8 cellular contexts compared by ENCODE assay signal in the genomic region with DNA sequence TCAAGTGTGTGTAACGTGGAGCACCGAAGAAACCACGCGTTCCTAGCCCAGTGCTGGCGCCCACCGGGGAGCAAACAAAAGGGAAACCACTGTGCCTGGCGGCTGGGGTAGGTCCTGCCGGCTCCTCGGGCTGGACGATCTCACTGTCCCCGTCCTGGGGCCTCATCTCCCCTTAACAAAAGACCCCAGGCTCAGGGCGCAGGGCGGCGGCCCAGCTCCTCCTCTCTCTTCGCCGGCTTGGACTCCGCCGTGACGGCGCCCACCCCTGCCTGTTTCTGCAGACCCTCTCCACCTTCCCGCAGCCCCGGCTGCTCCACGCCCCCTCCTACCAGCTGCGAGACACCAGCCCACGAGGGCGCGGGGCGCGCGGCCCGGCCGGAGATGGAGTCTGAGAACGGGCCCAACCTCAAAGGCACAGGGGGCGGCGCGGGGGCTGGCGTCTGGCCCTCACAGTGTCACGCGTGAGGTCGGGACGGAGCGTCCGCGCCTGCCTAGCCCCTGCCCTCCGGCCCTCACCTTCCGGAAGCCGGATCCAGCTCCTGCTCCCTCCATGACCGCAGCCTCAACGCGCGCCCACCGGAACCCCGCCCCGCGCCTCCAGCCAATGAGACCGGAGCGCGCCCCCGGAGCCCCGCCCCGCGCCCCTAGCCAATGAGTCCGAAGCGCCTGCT. TPM values are rescaled to one million over a fixed set of nuclear protein-coding genes. Genes with fewer than 3 reads are reported as not detected.
DNase-seq lines count a peak whose midpoint lies in the region; ATAC-seq and TF ChIP-seq lines count a peak whose summit lies in the region.

TSS of gene CENPX (minus strand) at position 569 of the 671 bp plus-strand sequence. CDS start at position 552, 17 bp downstream.

- intact Hi-C loops in prostate gland (cut with DNase I) = no loop called here

- H3F3A ChIP-seq in GM23248 (ENCODE audit: insufficient read depth) = no peaks in the 10 kb centered on the region

- H3K27me3 ChIP-seq in GM23248 (replicated peaks; ENCODE audit: insufficient read depth) = no peaks in the 10 kb centered on the region
- H3K27me3 ChIP-seq in gastroesophageal sphincter = no peaks in the 10 kb centered on the region
- H3K27me3 ChIP-seq in prostate gland (replicated peaks; ENCODE audit: insufficient read depth) = no peaks in the 10 kb centered on the region

- in situ Hi-C loops in GM23248 (cut with MboI) = no loop called here

- TF ChIP-seq POLR2A in gastroesophageal sphincter (IDR thresholded peaks at IDR 0.05) (peak; percentile 53 to 68), prostate gland (IDR thresholded peaks at IDR 0.05) (peak; percentile 49)

- H4K20me1 ChIP-seq in GM23248 (ENCODE audit: insufficient read depth) = no peaks in the 10 kb centered on the region

- H3K9ac ChIP-seq in GM23248 = peak within 1 kb of the TSS; percentile 81

- H3K36me3 Mint-ChIP-seq in T-helper 2 cell treated with Interferon-gamma antibody and Interleukin-4, amounts not matched to agents 5 μg/mL and 100 μg/mL, for 36 hours (ENCODE audit: low read depth) = peaks cover 2% of the 10 kb centered on the region

- no peak for TF ChIP-seq EP300 in gastroesophageal sphincter (IDR thresholded peaks at IDR 0.05)

- no peak for DNase-seq in AG09309 (ENCODE audit: low read depth)
- DNase-seq in GM23248 = peak; percentile 35
- no peak for DNase-seq in T-helper 2 cell treated with Interferon-gamma antibody and Interleukin-4, amounts not matched to agents 5 μg/mL and 100 μg/mL, for 36 hours (ENCODE audit: low spot score)
- DNase-seq in prostate gland (ENCODE audit: low spot score) = no peak
- DNase-seq in NK-92 (lab: John Stamatoyannopoulos, UW; ENCODE audit: unreplicated experiment) = no peak
- no peak for DNase-seq in AG08396 (ENCODE audit: low spot score)
- DNase-seq in NCI-H446 (lab: John Stamatoyannopoulos, UW) = no peak

- H3K4me1 Mint-ChIP-seq in T-helper 2 cell treated with Interferon-gamma antibody and Interleukin-4, amounts not matched to agents 5 μg/mL and 100 μg/mL, for 36 hours (ENCODE audit: low read depth) = peaks cover 19% of the 10 kb centered on the region

- no peaks in the 10 kb centered on the region for H3K27me3 Mint-ChIP-seq in T-helper 2 cell treated with Interferon-gamma antibody and Interleukin-4, amounts not matched to agents 5 μg/mL and 100 μg/mL, for 36 hours (ENCODE audit: low read depth)

- H3K27ac Mint-ChIP-seq in T-helper 2 cell treated with Interferon-gamma antibody and Interleukin-4, amounts not matched to agents 5 μg/mL and 100 μg/mL, for 36 hours = peak within 1 kb of the TSS; percentile 69

- peak within 1 kb of the TSS; percentile 85 for H3K4me2 ChIP-seq in GM23248 (ENCODE audit: unreplicated experiment)

- H3K9me3 Mint-ChIP-seq in T-helper 2 cell treated with Interferon-gamma antibody and Interleukin-4, amounts not matched to agents 5 μg/mL and 100 μg/mL, for 36 hours = no peaks in the 10 kb centered on the region

- peak within 1 kb of the TSS; percentile 89 for H3K4me3 Mint-ChIP-seq in T-helper 2 cell treated with Interferon-gamma antibody and Interleukin-4, amounts not matched to agents 5 μg/mL and 100 μg/mL, for 36 hours

- H3K27ac ChIP-seq in GM23248 (no peak within 1 kb of the TSS), gastroesophageal sphincter (peak within 1 kb of the TSS in 3 of 4 donors; percentile 82 to 85 (median 82)), prostate gland (peak within 1 kb of the TSS; percentile 62 to 73)

- H3K4me3 ChIP-seq in AG09309 (ENCODE audit: control insufficient read depth, low read depth, low read length) = peak within 1 kb of the TSS; percentile 77
- H3K4me3 ChIP-seq in GM23248 = peak within 1 kb of the TSS; percentile 83
- peak within 1 kb of the TSS; percentile 68 to 94 for H3K4me3 ChIP-seq in gastroesophageal sphincter
- H3K4me3 ChIP-seq in prostate gland = peak within 1 kb of the TSS; percentile 85 to 88

- no peaks in the 10 kb centered on the region for H3K9me3 ChIP-seq in GM23248 (ENCODE audit: low read depth)
- H3K9me3 ChIP-seq in gastroesophageal sphincter = no peaks in the 10 kb centered on the region
- H3K9me3 ChIP-seq in prostate gland = no peaks in the 10 kb centered on the region

- 1 to 3% methylated on average over 33 to 52 of the region's 64 CpGs for WGBS in GM23248 (ENCODE audit: low coverage in 1 of 2, low lambda C conversion rate in 2 of 2, missing lambda C conversion rate in 2 of 2), 2 experiments
- 0% methylated on average over 2 of the region's 64 CpGs; no CpG with 5 or more reads in 1 of the 2 donors for WGBS in gastroesophageal sphincter (ENCODE audit: low coverage in 1 of 2), 2 donors
- 1% methylated on average over 37 of the region's 64 CpGs for WGBS in prostate gland

- no peak for ATAC-seq in gastroesophageal sphincter

- H3K9me2 ChIP-seq in GM23248 (ENCODE audit: insufficient read depth) = no peaks in the 10 kb centered on the region

- peak within 1 kb of the TSS; percentile 76 for H2AFZ ChIP-seq in GM23248

- no peaks in the 10 kb centered on the region for H3K79me2 ChIP-seq in GM23248 (ENCODE audit: insufficient read depth)

- no peak for TF ChIP-seq CTCF in AG09309 (IDR thresholded peaks at IDR 0.05; ENCODE audit: control insufficient read depth, insufficient read depth, low read depth, low read length, missing control alignments)
- peak in 1 of 4 experiments; percentile 17 for TF ChIP-seq CTCF in gastroesophageal sphincter (IDR thresholded peaks at IDR 0.05)
- TF ChIP-seq CTCF in prostate gland (IDR thresholded peaks at IDR 0.05) = no peak

- H3K36me3 ChIP-seq in GM23248 (ENCODE audit: low read depth) (no peaks in the 10 kb centered on the region), gastroesophageal sphincter (peaks cover 0 to 36% of the 10 kb centered on the region in 2 donors), prostate gland (no peaks in the 10 kb centered on the region)

- H3K4me1 ChIP-seq in GM23248 (ENCODE audit: insufficient read depth) = peaks cover 5% of the 10 kb centered on the region; the same call in 1 of the 2 replicates
- peaks cover 0 to 49% (median 25%) of the 10 kb centered on the region in 3 donors for H3K4me1 ChIP-seq in gastroesophageal sphincter
- peaks cover 18% of the 10 kb centered on the region for H3K4me1 ChIP-seq in prostate gland (replicated peaks)

RNA-seq across cellular contexts. Expression of gene CENPX, which starts in this region (rescaled TPM):
- total RNA-seq in GM23248 (2014; rRNA removed; shearing (Covaris generic)) = 43.9 and 68.8 TPM in 2 replicates
- polyA plus RNA-seq in GM23248 (2016; fragmentation: Nextera tagmentation; extraction: Ambion mirVana) = 65.2 and 68.6 TPM in 2 replicates
- total RNA-seq in gastroesophageal sphincter = 100 to 1,000 TPM in 1 of 4 donors, 10 to 100 TPM in 3; 65.3 to 110 (median 78.8) TPM
- 100 to 1,000 TPM in 1 of 2 donors, 10 to 100 TPM in 1; 84.9 to 263 TPM for total RNA-seq in prostate gland
